In the genomic region with DNA sequence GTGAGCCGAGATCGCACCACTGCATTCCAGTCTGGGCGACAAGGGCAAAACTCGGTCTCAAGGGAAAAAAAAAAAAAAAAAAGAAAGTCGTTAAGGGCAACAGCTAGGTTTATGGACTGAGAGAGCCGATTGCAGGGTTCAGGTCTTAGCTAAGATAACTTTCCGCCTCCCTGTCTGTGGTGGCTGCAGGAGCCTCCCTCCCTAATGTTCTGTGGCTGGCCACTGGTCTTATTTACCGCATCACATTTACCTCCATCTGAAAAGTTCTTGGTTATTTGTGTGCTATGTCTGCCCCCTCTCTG, we compare ENCODE assay signal across 9 cellular contexts. TPM values are rescaled to one million over a fixed set of nuclear protein-coding genes. Genes with fewer than 3 reads are reported as not detected.
DNase-seq lines count a peak whose midpoint lies in the region; ATAC-seq and TF ChIP-seq lines count a peak whose summit lies in the region.
"Had no signal": no experiment of that assay in that cellular context is flagged by ENCODE, and none has a peak within 500 bp of the region (broad histone marks: within the 10 kb centered on the region; RNA-seq: fewer than 3 reads in every experiment).

No MANE protein-coding gene starts in this region.

- H3K9me3 Mint-ChIP-seq in activated T-cell treated with anti-CD3 and anti-CD28 coated beads, Interleukin-2, amount 50 U/mL, for 24 hours: no peaks in the 10 kb centered on the region
- H3K9me3 Mint-ChIP-seq in activated naive CD4-positive, alpha-beta T cell treated with anti-CD3 and anti-CD28 coated beads, Interleukin-2, amount 50 U/mL, for 72 hours: no peaks in the 10 kb centered on the region

- H3K4me3 Mint-ChIP-seq in activated T-cell treated with anti-CD3 and anti-CD28 coated beads, Interleukin-2, amount 50 U/mL, for 24 hours: peak overlapping the region; percentile 86

- H3K27me3 ChIP-seq in kidney epithelial cell (ENCODE audit: control insufficient read depth, insufficient read depth, low read length) (no peaks in the 10 kb centered on the region), testis (no peaks in the 10 kb centered on the region)

- intact Hi-C loops in testis (cut with DNase I; ENCODE audit: low total_unique reads): loop anchor here (10.0 kb wide), 1 partner anchor 88 kb away; no protein-coding TSS in a partner anchor

- no peaks in the 10 kb centered on the region for H3K27me3 Mint-ChIP-seq in activated T-cell treated with anti-CD3 and anti-CD28 coated beads, Interleukin-2, amount 50 U/mL, for 24 hours

- no peaks in the 10 kb centered on the region for H3K9me3 ChIP-seq in testis

- peak overlapping the region in 1 of 2 donors; percentile 82 for H3K27ac ChIP-seq in testis

- WGBS in testis, 2 donors: 26% methylated on average over 8 of the region's 8 CpGs

- no peaks in the 10 kb centered on the region for H3K36me3 ChIP-seq in kidney epithelial cell (ENCODE audit: control insufficient read depth, insufficient read depth, low read length)
- H3K36me3 ChIP-seq in testis (ENCODE audit: low read depth, missing control alignments): no peaks in the 10 kb centered on the region

- H3K36me3 Mint-ChIP-seq in activated T-cell treated with anti-CD3 and anti-CD28 coated beads, Interleukin-2, amount 50 U/mL, for 24 hours (ENCODE audit: low read depth): peaks cover 2% of the 10 kb centered on the region
- no peaks in the 10 kb centered on the region for H3K36me3 Mint-ChIP-seq in activated naive CD4-positive, alpha-beta T cell treated with anti-CD3 and anti-CD28 coated beads, Interleukin-2, amount 50 U/mL, for 72 hours

- peak overlapping the region; percentile 86 for H3K27ac Mint-ChIP-seq in activated T-cell treated with anti-CD3 and anti-CD28 coated beads, Interleukin-2, amount 50 U/mL, for 24 hours
- H3K27ac Mint-ChIP-seq in activated naive CD4-positive, alpha-beta T cell treated with anti-CD3 and anti-CD28 coated beads, Interleukin-2, amount 50 U/mL, for 72 hours: peak overlapping the region; percentile 79 to 92

- H3K4me3 ChIP-seq in kidney epithelial cell (ENCODE audit: low read depth, low read length): peak overlapping the region; percentile 51
- H3K4me3 ChIP-seq in testis: peak overlapping the region; percentile 60 to 61

- TF ChIP-seq CTCF in kidney epithelial cell (IDR thresholded peaks at IDR 0.05; ENCODE audit: insufficient read depth, low read length, poor library complexity, severe bottlenecking) (no peak), testis (IDR thresholded peaks at IDR 0.05) (no peak)

- peaks cover 14% of the 10 kb centered on the region for H3K4me1 ChIP-seq in testis

- H3K4me1 Mint-ChIP-seq in activated T-cell treated with anti-CD3 and anti-CD28 coated beads, Interleukin-2, amount 50 U/mL, for 24 hours (ENCODE audit: low read depth): peaks cover 27% of the 10 kb centered on the region

- TF ChIP-seq POLR2A in testis (IDR thresholded peaks at IDR 0.05): no peak

- DNase-seq in activated T-cell treated with anti-CD3 and anti-CD28 coated beads, Interleukin-2, amount 50 U/mL, for 24 hours: no peak
- DNase-seq in activated T-cell treated with anti-CD3 and anti-CD28 coated beads for 4 hours: no peak
- DNase-seq in activated naive CD4-positive, alpha-beta T cell treated with anti-CD3 and anti-CD28 coated beads, Interleukin-2, amount 50 U/mL, for 72 hours (ENCODE audit: low spot score in 2 of 2): no peak
- no peak for DNase-seq in kidney epithelial cell (ENCODE audit: low read depth)
- DNase-seq in testis: no peak
- DNase-seq in cerebellum (ENCODE audit: low spot score): no peak
- no peak for DNase-seq in ecto neural progenitor cell (ENCODE audit: low spot score)
- DNase-seq: cerebellar nuclear complex had no signal

- no peak for ATAC-seq in activated naive CD4-positive, alpha-beta T cell treated with anti-CD3 and anti-CD28 coated beads, Interleukin-2, amount 50 U/mL, for 72 hours
- ATAC-seq in GM18520 (IDR thresholded peaks at IDR 0.05; ENCODE audit: unreplicated experiment): no peak

RNA-seq across cellular contexts. Expression of gene CRTC1, which starts 0.7 kb away (rescaled TPM):
- 1 to 10 TPM; 5.6 to 7.1 TPM for total RNA-seq in activated naive CD4-positive, alpha-beta T cell treated with anti-CD3 and anti-CD28 coated beads, Interleukin-2, amount 50 U/mL, for 72 hours
- total RNA-seq in kidney epithelial cell (2.3 and 5.5 TPM in 2 replicates), testis (10 to 100 TPM; 28.1 to 32.1 TPM), cerebellum (12.8 TPM)
- polyA plus RNA-seq in testis (ENCODE audit: insufficient read depth, low read depth, low replicate concordance): 15.6 TPM

RNA-seq across cellular contexts. Expression of gene KLHL26, which starts 45.9 kb away (rescaled TPM):
- 10 to 100 TPM in 1 of 2 donors, 1 to 10 TPM in 1; 9.2 to 13.5 TPM for total RNA-seq in activated naive CD4-positive, alpha-beta T cell treated with anti-CD3 and anti-CD28 coated beads, Interleukin-2, amount 50 U/mL, for 72 hours
- 7.5 and 9.6 TPM in 2 replicates for total RNA-seq in kidney epithelial cell
- 10 to 100 TPM; 16.5 to 32.3 TPM for total RNA-seq in testis
- polyA plus RNA-seq in testis (ENCODE audit: insufficient read depth, low read depth, low replicate concordance): 10.6 TPM
- 6.4 TPM for total RNA-seq in cerebellum
